ENCODE assay signal across 20 cellular contexts in genomic region chr4:174279433-174279832, GRCh38.
"Had no signal": no experiment of that assay in that cellular context is flagged by ENCODE, and none has a peak within 500 bp of the region (broad histone marks: within the 10 kb centered on the region; RNA-seq: fewer than 3 reads in every experiment).

No MANE protein-coding gene starts in this region.

- H3K9me3 ChIP-seq: ovary, sigmoid colon, testis had no signal

- H3K27me3 ChIP-seq: heart left ventricle, ovary, right atrium auricular region, sigmoid colon, testis, tibial nerve had no signal

- H3K9me3 Mint-ChIP-seq: stimulated activated naive B cell treated with anti-CD40 and anti-IgM and Interleukin-4, amounts not matched to agents 10 μg/mL and 1 μg/mL and 100 μg/mL, for 72 hours; stimulated activated naive CD8-positive, alpha-beta T cell treated with anti-CD3 and anti-CD28 coated beads, Interleukin-15, amount 100 ng/mL, for 72 hours had no signal

- H3K27me3 Mint-ChIP-seq: naive thymus-derived CD8-positive, alpha-beta T cell; stimulated activated naive B cell treated with anti-CD40 and anti-IgM and Interleukin-4, amounts not matched to agents 10 μg/mL and 1 μg/mL and 100 μg/mL, for 72 hours; stimulated activated naive CD8-positive, alpha-beta T cell treated with anti-CD3 and anti-CD28 coated beads, Interleukin-15, amount 100 ng/mL, for 72 hours had no signal

- H3K27ac ChIP-seq: heart left ventricle, ovary, right atrium auricular region, sigmoid colon, skin epidermis, testis, tibial nerve had no signal

- H3K36me3 ChIP-seq: heart left ventricle, ovary, right atrium auricular region, sigmoid colon, tibial nerve had no signal

- H3K4me1 ChIP-seq: testis had no signal

- DNase-seq: effector memory CD4-positive, alpha-beta T cell; heart left ventricle; hippocampal formation; islet precursor cell; mammary epithelial cell; naive thymus-derived CD8-positive, alpha-beta T cell; nucleus accumbens; ovary; sigmoid colon; stimulated activated CD4-positive, alpha-beta T cell treated with anti-CD3 and anti-CD28 coated beads, Interleukin-2, amount 100 ng/mL, for 24 hours; stimulated activated CD4-positive, alpha-beta T cell treated with anti-CD3 and anti-CD28 coated beads, Interleukin-4, amount 100 ng/mL, for 4 hours; stimulated activated naive B cell treated with anti-CD40 and anti-IgM and Interleukin-4, amounts not matched to agents 10 μg/mL and 1 μg/mL and 100 μg/mL, for 72 hours; stimulated activated naive CD8-positive, alpha-beta T cell treated with anti-CD3 and anti-CD28 coated beads, Interleukin-15, amount 100 ng/mL, for 72 hours; testis had no signal

- H3K4me3 ChIP-seq: heart left ventricle, ovary, right atrium auricular region, sigmoid colon, skin epidermis, testis, tibial nerve had no signal

- ATAC-seq: esophagus mucosa; heart left ventricle; left lobe of liver; naive thymus-derived CD8-positive, alpha-beta T cell; stimulated activated naive B cell treated with anti-CD40 and anti-IgM and Interleukin-4, amounts not matched to agents 10 μg/mL and 1 μg/mL and 100 μg/mL, for 72 hours; stimulated activated naive CD8-positive, alpha-beta T cell treated with anti-CD3 and anti-CD28 coated beads, Interleukin-15, amount 100 ng/mL, for 72 hours had no signal

- H3K27ac Mint-ChIP-seq: stimulated activated naive B cell treated with anti-CD40 and anti-IgM and Interleukin-4, amounts not matched to agents 10 μg/mL and 1 μg/mL and 100 μg/mL, for 72 hours had no signal

- FAIRE-seq: endometrium had no signal

- H3K4me3 Mint-ChIP-seq: stimulated activated naive B cell treated with anti-CD40 and anti-IgM and Interleukin-4, amounts not matched to agents 10 μg/mL and 1 μg/mL and 100 μg/mL, for 72 hours had no signal
